Comparison of ENCODE assay signal across 1 cellular context in the genomic region with DNA sequence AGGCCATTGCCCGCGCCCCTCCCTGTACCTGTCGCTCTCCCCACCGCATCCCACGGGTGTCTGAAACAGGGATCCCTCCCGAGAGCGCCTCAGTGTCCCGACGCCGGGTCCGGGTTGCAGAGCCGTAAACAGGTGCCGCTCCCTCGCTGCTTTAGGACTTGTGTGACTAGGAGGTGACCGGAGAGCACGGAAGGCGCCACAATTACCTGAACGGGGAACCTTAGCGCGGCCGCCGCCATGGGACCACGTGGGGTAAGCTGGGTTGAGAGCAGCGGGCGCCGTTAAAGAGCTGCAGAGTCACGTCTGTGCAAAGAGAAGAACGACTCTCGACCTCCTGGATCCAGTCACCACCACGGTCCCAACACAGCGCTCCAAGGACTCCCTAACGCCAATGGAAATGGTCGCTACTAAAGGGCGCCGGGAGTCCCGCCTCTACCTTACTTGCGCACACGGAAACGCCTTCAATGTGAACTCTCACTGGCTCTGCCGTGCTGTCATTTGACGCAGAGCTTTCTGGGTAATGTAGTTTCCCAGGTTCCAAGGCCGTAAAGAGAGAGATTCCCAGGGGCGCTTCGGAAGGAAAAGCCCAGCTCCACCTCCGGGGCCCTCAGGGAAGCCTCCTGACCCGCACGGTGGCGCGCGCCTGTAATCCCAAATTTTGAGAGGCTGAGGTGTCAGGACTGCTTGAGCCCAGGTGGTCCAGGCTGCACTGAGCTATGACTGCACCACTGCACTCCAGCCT.
TF ChIP-seq lines count a peak whose summit lies in the region.

Gene ZNF552 (minus strand): TSS at position 409 of the 742 bp plus-strand sequence. CDS start 170 bp downstream, at position 239.

TF ChIP-seq in GM12878, 131 proteins besides CTCF, POLR2A, EP300 and RAD21 (continued from another document and continues in another):
- TF ChIP-seq PKNOX1 (IDR thresholded peaks at IDR 0.05) (peak; percentile 98), MXI1 (IDR thresholded peaks at IDR 0.05; ENCODE audit: low read depth, low read length) (peak; percentile 70; the same call in 1 of the 2 replicates), RB1 (IDR thresholded peaks at IDR 0.05; ENCODE audit: borderline replicate concordance) (peak; percentile 85; the same call in 1 of the 2 replicates), MTA2 (IDR thresholded peaks at IDR 0.05; ENCODE audit: low read depth) (no peak), BCL3 (IDR thresholded peaks at IDR 0.05; ENCODE audit: borderline replicate concordance, insufficient read depth, low read depth, low read length, poor library complexity, severe bottlenecking) (peak; percentile 42), FOS (IDR thresholded peaks at IDR 0.05; ENCODE audit: borderline replicate concordance, extremely low read depth, insufficient read length) (peak; percentile 14), USF2 (IDR thresholded peaks at IDR 0.05; ENCODE audit: borderline replicate concordance, low read depth, low read length) (no peak; the same call in 1 of the 2 replicates), HSF1 (IDR thresholded peaks at IDR 0.05; ENCODE audit: low read depth, low read length) (no peak), ZNF687 (IDR thresholded peaks at IDR 0.05) (peak; percentile 57), KLF5 (IDR thresholded peaks at IDR 0.05; ENCODE audit: partially characterized antibody) (peak; percentile 97), CREM (IDR thresholded peaks at IDR 0.05; ENCODE audit: low read depth) (peak; percentile 90), FOXM1 (IDR thresholded peaks at IDR 0.05; ENCODE audit: low read depth, low read length) (no peak), USF1 (IDR thresholded peaks at IDR 0.05; ENCODE audit: borderline replicate concordance, extremely low read length, insufficient read depth, low read depth, low read length) (peak; percentile 35), POU2F2 (IDR thresholded peaks at IDR 0.05; ENCODE audit: borderline replicate concordance, low read depth, low read length) (0 out of 3 replicates have a peak, but pooled peaks have one; percentile 10), ATF7 (IDR thresholded peaks at IDR 0.05; ENCODE audit: low read depth) (peak; percentile 97), CEBPZ (IDR thresholded peaks at IDR 0.05; ENCODE audit: low read depth, low read length) (peak; percentile 60; the same call in 1 of the 2 replicates), CREB1 (IDR thresholded peaks at IDR 0.05; ENCODE audit: low read depth) (peak; percentile 93), RELA (IDR thresholded peaks at IDR 0.05; ENCODE audit: borderline replicate concordance, partially characterized antibody) (peak; percentile 73), BHLHE40 (IDR thresholded peaks at IDR 0.05; ENCODE audit: borderline replicate concordance in 1 of 2, low read depth in 2 of 2, low read length in 1 of 2) (peak; percentile 72 to 85), BACH1 (IDR thresholded peaks at IDR 0.05; ENCODE audit: borderline replicate concordance) (peak; percentile 52; the same call in 1 of the 2 replicates), TAF1 (IDR thresholded peaks at IDR 0.05; ENCODE audit: borderline replicate concordance, low read depth, low read length) (peak; percentile 71; the same call in 1 of the 2 replicates), FOXK2 (IDR thresholded peaks at IDR 0.05) (peak; percentile 95)
- TF ChIP-seq, protein P1, sequence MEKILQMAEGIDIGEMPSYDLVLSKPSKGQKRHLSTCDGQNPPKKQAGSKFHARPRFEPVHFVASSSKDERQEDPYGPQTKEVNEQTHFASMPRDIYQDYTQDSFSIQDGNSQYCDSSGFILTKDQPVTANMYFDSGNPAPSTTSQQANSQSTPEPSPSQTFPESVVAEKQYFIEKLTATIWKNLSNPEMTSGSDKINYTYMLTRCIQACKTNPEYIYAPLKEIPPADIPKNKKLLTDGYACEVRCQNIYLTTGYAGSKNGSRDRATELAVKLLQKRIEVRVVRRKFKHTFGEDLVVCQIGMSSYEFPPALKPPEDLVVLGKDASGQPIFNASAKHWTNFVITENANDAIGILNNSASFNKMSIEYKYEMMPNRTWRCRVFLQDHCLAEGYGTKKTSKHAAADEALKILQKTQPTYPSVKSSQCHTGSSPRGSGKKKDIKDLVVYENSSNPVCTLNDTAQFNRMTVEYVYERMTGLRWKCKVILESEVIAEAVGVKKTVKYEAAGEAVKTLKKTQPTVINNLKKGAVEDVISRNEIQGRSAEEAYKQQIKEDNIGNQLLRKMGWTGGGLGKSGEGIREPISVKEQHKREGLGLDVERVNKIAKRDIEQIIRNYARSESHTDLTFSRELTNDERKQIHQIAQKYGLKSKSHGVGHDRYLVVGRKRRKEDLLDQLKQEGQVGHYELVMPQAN (conservative IDR thresholded peaks at IDR 0.05): peak; percentile 62; the same call in 1 of the 2 replicates
- TF ChIP-seq, protein P2, sequence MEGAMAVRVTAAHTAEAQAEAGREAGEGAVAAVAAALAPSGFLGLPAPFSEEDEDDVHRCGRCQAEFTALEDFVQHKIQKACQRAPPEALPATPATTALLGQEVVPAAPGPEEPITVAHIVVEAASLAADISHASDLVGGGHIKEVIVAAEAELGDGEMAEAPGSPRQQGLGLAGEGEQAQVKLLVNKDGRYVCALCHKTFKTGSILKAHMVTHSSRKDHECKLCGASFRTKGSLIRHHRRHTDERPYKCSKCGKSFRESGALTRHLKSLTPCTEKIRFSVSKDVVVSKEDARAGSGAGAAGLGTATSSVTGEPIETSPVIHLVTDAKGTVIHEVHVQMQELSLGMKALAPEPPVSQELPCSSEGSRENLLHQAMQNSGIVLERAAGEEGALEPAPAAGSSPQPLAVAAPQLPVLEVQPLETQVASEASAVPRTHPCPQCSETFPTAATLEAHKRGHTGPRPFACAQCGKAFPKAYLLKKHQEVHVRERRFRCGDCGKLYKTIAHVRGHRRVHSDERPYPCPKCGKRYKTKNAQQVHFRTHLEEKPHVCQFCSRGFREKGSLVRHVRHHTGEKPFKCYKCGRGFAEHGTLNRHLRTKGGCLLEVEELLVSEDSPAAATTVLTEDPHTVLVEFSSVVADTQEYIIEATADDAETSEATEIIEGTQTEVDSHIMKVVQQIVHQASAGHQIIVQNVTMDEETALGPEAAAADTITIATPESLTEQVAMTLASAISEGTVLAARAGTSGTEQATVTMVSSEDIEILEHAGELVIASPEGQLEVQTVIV (IDR thresholded peaks at IDR 0.05; ENCODE audit: borderline replicate concordance, partially characterized antibody): peak; percentile 90
- TF ChIP-seq, protein P3, sequence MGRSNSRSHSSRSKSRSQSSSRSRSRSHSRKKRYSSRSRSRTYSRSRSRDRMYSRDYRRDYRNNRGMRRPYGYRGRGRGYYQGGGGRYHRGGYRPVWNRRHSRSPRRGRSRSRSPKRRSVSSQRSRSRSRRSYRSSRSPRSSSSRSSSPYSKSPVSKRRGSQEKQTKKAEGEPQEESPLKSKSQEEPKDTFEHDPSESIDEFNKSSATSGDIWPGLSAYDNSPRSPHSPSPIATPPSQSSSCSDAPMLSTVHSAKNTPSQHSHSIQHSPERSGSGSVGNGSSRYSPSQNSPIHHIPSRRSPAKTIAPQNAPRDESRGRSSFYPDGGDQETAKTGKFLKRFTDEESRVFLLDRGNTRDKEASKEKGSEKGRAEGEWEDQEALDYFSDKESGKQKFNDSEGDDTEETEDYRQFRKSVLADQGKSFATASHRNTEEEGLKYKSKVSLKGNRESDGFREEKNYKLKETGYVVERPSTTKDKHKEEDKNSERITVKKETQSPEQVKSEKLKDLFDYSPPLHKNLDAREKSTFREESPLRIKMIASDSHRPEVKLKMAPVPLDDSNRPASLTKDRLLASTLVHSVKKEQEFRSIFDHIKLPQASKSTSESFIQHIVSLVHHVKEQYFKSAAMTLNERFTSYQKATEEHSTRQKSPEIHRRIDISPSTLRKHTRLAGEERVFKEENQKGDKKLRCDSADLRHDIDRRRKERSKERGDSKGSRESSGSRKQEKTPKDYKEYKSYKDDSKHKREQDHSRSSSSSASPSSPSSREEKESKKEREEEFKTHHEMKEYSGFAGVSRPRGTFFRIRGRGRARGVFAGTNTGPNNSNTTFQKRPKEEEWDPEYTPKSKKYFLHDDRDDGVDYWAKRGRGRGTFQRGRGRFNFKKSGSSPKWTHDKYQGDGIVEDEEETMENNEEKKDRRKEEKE (IDR thresholded peaks at IDR 0.05): peak; percentile 87
